In the genomic region with DNA sequence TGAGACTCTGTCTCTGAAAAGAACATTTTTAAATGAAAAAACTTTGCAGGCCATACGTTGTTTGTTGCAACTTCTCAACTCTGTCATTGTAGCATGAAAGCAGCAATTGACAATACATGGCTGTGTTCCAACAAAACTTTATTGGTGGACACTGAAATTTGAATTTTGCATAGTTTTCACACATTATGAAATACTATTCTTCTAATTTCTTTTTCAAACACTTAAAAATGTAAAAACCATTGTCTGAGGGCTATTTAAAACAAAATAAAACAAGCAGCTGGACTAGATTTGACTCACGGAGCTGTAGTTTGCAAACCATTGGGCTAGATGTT, we compare ENCODE assay signal across 19 cellular contexts. TPM values are rescaled to one million over a fixed set of nuclear protein-coding genes. Genes with fewer than 3 reads are reported as not detected.
DNase-seq lines count a peak whose midpoint lies in the region; ATAC-seq, FAIRE-seq and TF ChIP-seq lines count a peak whose summit lies in the region.
"Had no signal": no experiment of that assay in that cellular context is flagged by ENCODE, and none has a peak within 500 bp of the region (broad histone marks: within the 10 kb centered on the region; RNA-seq: fewer than 3 reads in every experiment).

No MANE protein-coding gene starts in this region.

- DNase-seq in HepG2 (ENCODE audit: low spot score) (no peak), right lobe of liver (no peak), epithelial cell of prostate (ENCODE audit: low read depth, low spot score) (no peak), transverse colon (no peak), NCI-H2107 treated with DMSO at 0.1 percent for 48 hours (lab: John Stamatoyannopoulos, UW; ENCODE audit: unreplicated experiment) (no peak)
- no peak for DNase-seq in activated naive CD4-positive, alpha-beta T cell treated with anti-CD3 and anti-CD28 coated beads for 36 hours
- DNase-seq in activated naive CD4-positive, alpha-beta T cell treated with anti-CD3 and anti-CD28 coated beads, Interleukin-2, amount 50 U/mL, for 72 hours (ENCODE audit: low spot score in 2 of 2): no peak
- DNase-seq: 8988T; CD8-positive, alpha-beta T cell; COR-L47; DMS 273 treated with DMSO at 0.1 percent for 48 hours; DND-41; EL had no signal

- H3K4me3 Mint-ChIP-seq in activated naive CD4-positive, alpha-beta T cell treated with anti-CD3 and anti-CD28 coated beads for 36 hours: no peak overlapping the region
- H3K4me3 Mint-ChIP-seq: CD8-positive, alpha-beta T cell; H9 had no signal

- H3K36me3 ChIP-seq in HepG2 (replicated peaks in 1 of 2; ENCODE audit: control insufficient read depth in 1 of 2, insufficient read depth in 2 of 2, low read length in 2 of 2): no peaks in the 10 kb centered on the region
- no peaks in the 10 kb centered on the region for H3K36me3 ChIP-seq in right lobe of liver
- no peaks in the 10 kb centered on the region for H3K36me3 ChIP-seq in neutrophil
- H3K36me3 ChIP-seq in transverse colon: no peaks in the 10 kb centered on the region
- H3K36me3 ChIP-seq: BLaER1 had no signal

- H3K27ac ChIP-seq in HepG2 (ENCODE audit: extremely low read length, insufficient read depth, low read length) (no peak overlapping the region), right lobe of liver (peak overlapping the region in 1 of 3 donors; percentile 50), epithelial cell of prostate (peak overlapping the region; percentile 4), neutrophil (peak overlapping the region; percentile 75), transverse colon (peak overlapping the region in 3 of 4 donors; percentile 22 to 46 (median 23))
- H3K27ac ChIP-seq: BLaER1 had no signal

- ATAC-seq in HepG2 (no peak), right lobe of liver (no peak)
- no peak for ATAC-seq in activated naive CD4-positive, alpha-beta T cell treated with anti-CD3 and anti-CD28 coated beads, Interleukin-2, amount 50 U/mL, for 72 hours
- ATAC-seq: CD8-positive, alpha-beta T cell had no signal

- H3K4me1 ChIP-seq in HepG2 (ENCODE audit: insufficient read depth, low read length) (peaks cover 31% of the 10 kb centered on the region), right lobe of liver (peaks cover 0 to 12% (median 6%) of the 10 kb centered on the region in 4 donors), neutrophil (ENCODE audit: control insufficient read depth in 1 of 2, insufficient read depth in 1 of 2, low read depth in 1 of 2, low read length in 1 of 2) (peaks cover 41 to 52% of the 10 kb centered on the region in 2 experiments), transverse colon (peaks cover 5 to 28% (median 12%) of the 10 kb centered on the region in 4 donors)
- H3K4me1 ChIP-seq: BLaER1 had no signal

- H3K9ac ChIP-seq in HepG2 (ENCODE audit: insufficient read depth, low read depth, low read length): no peak overlapping the region
- H3K9ac ChIP-seq: BLaER1 had no signal

- H3K4me2 ChIP-seq in HepG2 (ENCODE audit: low read depth, low read length): peak overlapping the region; percentile 83
- H3K4me2 ChIP-seq: BLaER1 had no signal

- no peak for TF ChIP-seq EP300 in HepG2 (IDR thresholded peaks at IDR 0.05; ENCODE audit: low read depth in 2 of 2, low read length in 2 of 2)
- no peak for TF ChIP-seq EP300 in HepG2 (CRISPR knock-in tag; IDR thresholded peaks at IDR 0.05; ENCODE audit: borderline replicate concordance)
- TF ChIP-seq EP300 in transverse colon (IDR thresholded peaks at IDR 0.05; ENCODE audit: low read depth): no peak

- peaks cover 1% of the 10 kb centered on the region for H3K27me3 Mint-ChIP-seq in activated naive CD4-positive, alpha-beta T cell treated with anti-CD3 and anti-CD28 coated beads for 36 hours (ENCODE audit: low read depth)

- H3K4me1 Mint-ChIP-seq in activated naive CD4-positive, alpha-beta T cell treated with anti-CD3 and anti-CD28 coated beads for 36 hours (ENCODE audit: low read depth): no peaks in the 10 kb centered on the region
- H3K4me1 Mint-ChIP-seq: H9 had no signal

- no peaks in the 10 kb centered on the region for H4K20me1 ChIP-seq in HepG2 (ENCODE audit: insufficient read depth, low read length)
- H4K20me1 ChIP-seq: BLaER1 had no signal

- no peak for FAIRE-seq in HepG2 (lab: Jason Lieb, UNC)

- H3K79me2 ChIP-seq in HepG2 (ENCODE audit: insufficient read depth, low read length): no peaks in the 10 kb centered on the region

- TF ChIP-seq POLR2A in HepG2 (IDR thresholded peaks at IDR 0.05; ENCODE audit: insufficient read depth in 1 of 2, low read depth in 2 of 2, low read length in 2 of 2) (no peak), right lobe of liver (IDR thresholded peaks at IDR 0.05) (no peak), transverse colon (IDR thresholded peaks at IDR 0.05) (no peak)

- no peak for TF ChIP-seq CTCF in HepG2 (CRISPR knock-in tag; IDR thresholded peaks at IDR 0.05)
- TF ChIP-seq CTCF in right lobe of liver (IDR thresholded peaks at IDR 0.05): no peak
- no peak for TF ChIP-seq CTCF in neutrophil (IDR thresholded peaks at IDR 0.05)
- TF ChIP-seq CTCF in transverse colon (IDR thresholded peaks at IDR 0.05): no peak

- H3K27ac Mint-ChIP-seq in activated naive CD4-positive, alpha-beta T cell treated with anti-CD3 and anti-CD28 coated beads for 36 hours: no peak overlapping the region
- H3K27ac Mint-ChIP-seq in activated naive CD4-positive, alpha-beta T cell treated with anti-CD3 and anti-CD28 coated beads, Interleukin-2, amount 50 U/mL, for 72 hours: no peak overlapping the region
- H3K27ac Mint-ChIP-seq: CD8-positive, alpha-beta T cell; H9 had no signal

- WGBS in HepG2 (ENCODE audit: low lambda C conversion rate): 48% methylated on average over 2 of the region's 2 CpGs
- WGBS in right lobe of liver (ENCODE audit: insufficient coverage, low coverage, low lambda C conversion rate, missing lambda C conversion rate): 51% methylated on average over 2 of the region's 2 CpGs
- 41 to 46% methylated on average over 2 of the region's 2 CpGs for WGBS in transverse colon (ENCODE audit: low coverage in 1 of 2), 2 donors

- in situ Hi-C loops in HepG2 (cut with HindIII; ENCODE audit: extremely low pct_ligation_motif_present, low pct_unique_long_range_greater_than_20kb): no loop called here
- in situ Hi-C loops in transverse colon (cut with MboI; ENCODE audit: low pct_ligation_motif_present in 1 of 4, low pct_unique_long_range_greater_than_20kb in 1 of 4, low sequenced_read_pairs in 3 of 4): no loop called here

- H3K9me3 ChIP-seq in HepG2 (ENCODE audit: low read length): no peaks in the 10 kb centered on the region
- no peaks in the 10 kb centered on the region for H3K9me3 ChIP-seq in right lobe of liver
- no peaks in the 10 kb centered on the region for H3K9me3 ChIP-seq in neutrophil
- no peaks in the 10 kb centered on the region for H3K9me3 ChIP-seq in transverse colon
- H3K9me3 ChIP-seq: BLaER1 had no signal

- H3K4me3 ChIP-seq in HepG2 (replicated peaks in 1 of 3; ENCODE audit: insufficient read depth in 1 of 3, low read depth in 2 of 3, low read length in 3 of 3) (no peak overlapping the region), right lobe of liver (no peak overlapping the region), neutrophil (ENCODE audit: low read depth in 1 of 2, low read length in 1 of 2) (no peak overlapping the region), transverse colon (no peak overlapping the region)
- H3K4me3 ChIP-seq: BLaER1 had no signal

- H3K36me3 Mint-ChIP-seq in activated naive CD4-positive, alpha-beta T cell treated with anti-CD3 and anti-CD28 coated beads for 36 hours (ENCODE audit: low read depth): no peaks in the 10 kb centered on the region
- no peaks in the 10 kb centered on the region for H3K36me3 Mint-ChIP-seq in activated naive CD4-positive, alpha-beta T cell treated with anti-CD3 and anti-CD28 coated beads, Interleukin-2, amount 50 U/mL, for 72 hours
- H3K36me3 Mint-ChIP-seq: CD8-positive, alpha-beta T cell had no signal

- no peak overlapping the region for H2AFZ ChIP-seq in HepG2 (ENCODE audit: low read length)

- POLR2A ChIA-PET in HepG2 (lab: Yijun Ruan, JAX): interaction anchor here (0.7 to 2.6 kb wide), 4 partner anchors 75 to 110 kb away, joined by 3 to 22 read pairs (median 10); a partner anchor contains a TSS

- no peaks in the 10 kb centered on the region for H3K9me3 Mint-ChIP-seq in activated naive CD4-positive, alpha-beta T cell treated with anti-CD3 and anti-CD28 coated beads for 36 hours
- no peaks in the 10 kb centered on the region for H3K9me3 Mint-ChIP-seq in activated naive CD4-positive, alpha-beta T cell treated with anti-CD3 and anti-CD28 coated beads, Interleukin-2, amount 50 U/mL, for 72 hours
- H3K9me3 Mint-ChIP-seq: CD8-positive, alpha-beta T cell; H9 had no signal

- no TSS peak for BruUV-seq in HepG2 (replicated peaks; lab: Mats Ljungman, UMichigan)

- TF ChIP-seq RAD21 in HepG2 (CRISPR knock-in tag; IDR thresholded peaks at IDR 0.05): no peak

- intact Hi-C loops in HepG2 (cut with micrococcal nuclease; ENCODE audit: unreplicated experiment) (loop anchor here (1.0 to 10.0 kb wide), 3 partner anchors 50 to 368 kb away; a partner anchor contains a TSS), right lobe of liver (cut with DNase I) (no loop called here), transverse colon (cut with DNase I; ENCODE audit: low total_unique reads) (no loop called here)
- intact Hi-C loops in activated naive CD4-positive, alpha-beta T cell treated with anti-CD3 and anti-CD28 coated beads for 36 hours (cut with micrococcal nuclease): loop anchor here (1.0 to 10.0 kb wide), 2 partner anchors 50 to 368 kb away; no protein-coding TSS in a partner anchor

- H3K27me3 ChIP-seq in HepG2 (ENCODE audit: control insufficient read depth in 1 of 2, insufficient read depth in 2 of 2, low read length in 2 of 2) (no peaks in the 10 kb centered on the region), right lobe of liver (no peaks in the 10 kb centered on the region), neutrophil (no peaks in the 10 kb centered on the region), transverse colon (no peaks in the 10 kb centered on the region)
- H3K27me3 ChIP-seq: BLaER1 had no signal

- CTCF ChIA-PET in HepG2 (lab: Yijun Ruan, JAX; ENCODE audit: low intra/inter-chr PET ratio, low total read pairs): interaction anchor here (1.2 to 1.9 kb wide), 3 partner anchors 49 to 86 kb away, joined by 3 to 8 read pairs (median 3); a partner anchor contains a TSS
- CTCF ChIA-PET in activated naive CD4-positive, alpha-beta T cell treated with anti-CD3 and anti-CD28 coated beads for 36 hours (lab: Charles Lee): interaction anchor here (0.8 to 2.7 kb wide), 11 partner anchors 12 to 756 kb away, joined by 3 to 15 read pairs (median 4); a partner anchor contains a TSS

RNA-seq across cellular contexts. Expression of a gene that starts 18.5 kb away (rescaled TPM):
- total RNA-seq in HepG2 (2016; rRNA removed; fragmentation: Illumina TruSeq; extraction: Trizol) (11.0 and 13.9 TPM in 2 replicates), right lobe of liver (10 to 100 TPM in 3 of 6 experiments, 1 to 10 TPM in 3; 4.2 to 19.3 (median 8.6) TPM), transverse colon (1 to 10 TPM in 1 of 4 donors, not detected in 3; 1.4 TPM)
- 6.8 and 7.6 TPM in 2 replicates for total RNA-seq in HepG2 (2016; cell fraction: cytosol; rRNA removed; fragmentation: Illumina TruSeq; extraction: Trizol; ENCODE audit: low read depth)
- 10.6 and 14.8 TPM in 2 replicates for total RNA-seq in HepG2 (2016; cell fraction: insoluble cytoplasmic fraction; rRNA removed; fragmentation: Illumina TruSeq; extraction: Trizol)
- total RNA-seq in HepG2 (2016; cell fraction: membrane; rRNA removed; fragmentation: Illumina TruSeq; extraction: Trizol): 6.5 and 8.4 TPM in 2 replicates
- 2.7 and 3.1 TPM in 2 replicates for total RNA-seq in HepG2 (2016; cell fraction: nucleus; rRNA removed; fragmentation: Illumina TruSeq; extraction: Trizol)
- polyA plus RNA-seq in HepG2 (2011; rRNA removed): 3.9 and 4.9 TPM in 2 replicates
- polyA plus RNA-seq in HepG2 (2011; cell fraction: cytosol; rRNA removed): 0.91 and 3.9 TPM in 2 replicates
- polyA plus RNA-seq in HepG2 (2011; cell fraction: nucleus; rRNA removed): 0.61 and 1.5 TPM in 2 replicates
- 6.1 and 6.9 TPM in 2 replicates for polyA plus RNA-seq in HepG2 (2012)
- polyA plus RNA-seq in HepG2 (2016; cell fraction: cytosol; fragmentation: Illumina TruSeq; extraction: Trizol; ENCODE audit: low read depth): 6.8 and 7.2 TPM in 2 replicates
- 13.5 and 13.6 TPM in 2 replicates for polyA plus RNA-seq in HepG2 (2016; cell fraction: insoluble cytoplasmic fraction; fragmentation: Illumina TruSeq; extraction: Trizol; ENCODE audit: low read depth)
- polyA plus RNA-seq in HepG2 (2016; cell fraction: membrane; fragmentation: Illumina TruSeq; extraction: Trizol; ENCODE audit: low read depth): 7.0 and 8.5 TPM in 2 replicates
- polyA plus RNA-seq in HepG2 (2016; cell fraction: nucleus; fragmentation: Illumina TruSeq; extraction: Trizol; ENCODE audit: insufficient read depth, low read depth): 6.3 and 6.6 TPM in 2 replicates
- polyA minus RNA-seq in HepG2 (2011; rRNA and poly(A)+ RNA removed; ENCODE audit: low replicate concordance): not detected in 2 replicates
- 1.8 TPM in 1 of 2 replicates, not detected in the other for polyA minus RNA-seq in HepG2 (2011; cell fraction: cytosol; rRNA and poly(A)+ RNA removed)
- polyA minus RNA-seq in HepG2 (2011; cell fraction: nucleus; rRNA and poly(A)+ RNA removed): 0.90 and 1.5 TPM in 2 replicates
- not detected for total RNA-seq in activated naive CD4-positive, alpha-beta T cell treated with anti-CD3 and anti-CD28 coated beads for 36 hours
- total RNA-seq in activated naive CD4-positive, alpha-beta T cell treated with anti-CD3 and anti-CD28 coated beads, Interleukin-2, amount 50 U/mL, for 72 hours: not detected
- total RNA-seq: CD8-positive, alpha-beta T cell; G401; H1; H9; HT-29 had no signal
- polyA plus RNA-seq: H1 had no signal

Comparison
In these comparisons a context has a peak if more than half of its experiments do, and no peak if none do; other contexts are left out.
1. intact Hi-C loops: an anchor here in HepG2 (1.0 to 10.0 kb wide) and activated naive CD4-positive, alpha-beta T cell treated with anti-CD3 and anti-CD28 coated beads for 36 hours (1.0 to 10.0 kb wide); none called in right lobe of liver and transverse colon.